ENCODE assay signal across 8 cellular contexts in genomic region chr2:219541611-219542180, GRCh38. TPM values are rescaled to one million over a fixed set of nuclear protein-coding genes. Genes with fewer than 3 reads are reported as not detected.
DNase-seq lines count a peak whose midpoint lies in the region; ATAC-seq and TF ChIP-seq lines count a peak whose summit lies in the region.

No MANE protein-coding gene starts in this region.

- peak; percentile 81 to 99 (median 93) for TF ChIP-seq CTCF in dorsolateral prefrontal cortex (IDR thresholded peaks at IDR 0.05 in 54 of 56, conservative IDR thresholded peaks at IDR 0.05 in 2 of 56; ENCODE audit: low read depth in 1 of 56, partially characterized antibody in 56 of 56)

- DNase-seq in AG20443 (ENCODE audit: low spot score) (peak; percentile 43), NCI-H510A (lab: John Stamatoyannopoulos, UW) (peak; percentile 72), dorsolateral prefrontal cortex (peak; percentile 66 to 87 (median 79)), lung microvascular endothelial cell (ENCODE audit: low read depth in 2 of 2) (peak; percentile 66 to 87)
- DNase-seq in activated CD4-positive, alpha-beta T cell treated with anti-CD3 and anti-CD28 coated beads, Interleukin-2, amount 50 U/mL, for 24 hours (ENCODE audit: low read depth in 1 of 2, low spot score in 1 of 2), result peak; percentile 77 to 80
- peak; percentile 66 to 72 for DNase-seq in stimulated activated CD8-positive, alpha-beta memory T cell treated with anti-CD3 and anti-CD28 coated beads, Interleukin-15, amount 100 ng/mL, for 4 hours (ENCODE audit: low read depth in 2 of 2)

- H3K4me3 ChIP-seq in dorsolateral prefrontal cortex, result peak overlapping the region; percentile 3 to 95 (median 75)

- H3K27ac ChIP-seq in dorsolateral prefrontal cortex, result peak overlapping the region in 20 of 59 donors; percentile 4 to 94 (median 38)

- no peaks in the 10 kb centered on the region for H3K27me3 ChIP-seq in dorsolateral prefrontal cortex

- intact Hi-C loops in dorsolateral prefrontal cortex (cut with DNase I), result loop anchor here (2.0 to 5.0 kb wide), 4 partner anchors 57 to 154 kb away; partner anchors contain the start of gene DNPEP (in 1 of the 2)

- ATAC-seq in GM19035 (IDR thresholded peaks at IDR 0.05; ENCODE audit: unreplicated experiment) (peak; percentile 47), HG03342 (IDR thresholded peaks at IDR 0.05; ENCODE audit: unreplicated experiment) (peak; percentile 42)

RNA-seq across cellular contexts. Expression of gene CHPF, which starts 1.9 kb away (rescaled TPM):
- total RNA-seq in dorsolateral prefrontal cortex (10 to 100 TPM; 28.8 to 59.4 (median 41.7) TPM), lung microvascular endothelial cell (0.40 and 0.44 TPM in 2 replicates)

RNA-seq across cellular contexts. Expression of gene TMEM198, which starts 2.1 kb away (rescaled TPM):
- 10 to 100 TPM in 116 of 120 experiments, 1 to 10 TPM in 4; 8.5 to 24.9 (median 16.0) TPM for total RNA-seq in dorsolateral prefrontal cortex
- not detected in 2 replicates for total RNA-seq in lung microvascular endothelial cell

RNA-seq across cellular contexts. Expression of gene ASIC4, which starts 27.4 kb away (rescaled TPM):
- total RNA-seq in dorsolateral prefrontal cortex (10 to 100 TPM in 7 of 120 experiments, 1 to 10 TPM in 113; 2.8 to 14.2 (median 6.5) TPM), lung microvascular endothelial cell (not detected in 2 replicates)

RNA-seq across cellular contexts. Expression of gene OBSL1, which starts 29.6 kb away (rescaled TPM):
- total RNA-seq in dorsolateral prefrontal cortex, result 100 to 1,000 TPM in 54 of 120 experiments, 10 to 100 TPM in 66; 54.9 to 144 (median 98.1) TPM
- total RNA-seq in lung microvascular endothelial cell, result 13.9 and 28.6 TPM in 2 replicates

RNA-seq across cellular contexts. Expression of gene INHA, which starts 30.4 kb away (rescaled TPM):
- total RNA-seq in dorsolateral prefrontal cortex (1 to 10 TPM in 111 of 120 experiments, under 1 TPM in 8, not detected in 1; 0.54 to 6.4 (median 2.5) TPM), lung microvascular endothelial cell (not detected in 2 replicates)

Comparison
In these comparisons a context has a peak if more than half of its experiments do, and no peak if none do; other contexts are left out.
1. RNA of gene CHPF, which starts 1.9 kb away (total RNA-seq): 28.8 to 59.4 TPM in dorsolateral prefrontal cortex; 0.40 to 0.44 TPM in lung microvascular endothelial cell; every median in the first group is over 10 times any median in the second.
2. Peak in every context shown above with its lines, with median percentiles within 50 percentile points of each other: DNase-seq.